ENCODE assay signal across 8 cellular contexts in the genomic region with DNA sequence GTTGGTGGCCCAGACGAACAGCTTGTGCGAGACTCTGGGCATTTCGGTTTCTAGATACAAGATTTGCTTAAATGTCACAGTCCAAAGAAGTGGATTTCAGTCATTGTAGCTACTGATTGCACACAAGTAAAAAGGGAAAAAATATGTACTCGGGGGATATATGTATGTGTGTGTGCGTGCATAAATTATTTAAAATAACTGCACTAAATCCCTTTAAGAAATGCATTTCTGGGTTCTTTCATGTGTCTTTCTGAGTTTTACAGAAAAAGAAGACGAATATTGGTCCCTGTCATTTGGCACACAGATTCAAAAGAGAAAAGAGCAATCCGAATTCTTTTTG. TPM values are rescaled to one million over a fixed set of nuclear protein-coding genes. Genes with fewer than 3 reads are reported as not detected.
DNase-seq lines count a peak whose midpoint lies in the region; ATAC-seq and TF ChIP-seq lines count a peak whose summit lies in the region.

No MANE protein-coding gene starts in this region.

- no peaks in the 10 kb centered on the region; the same call in 1 of the 2 replicates for H3F3A ChIP-seq in MM.1S (ENCODE audit: insufficient read depth, low read length)

- H3K27ac Mint-ChIP-seq in endodermal cell: no peak overlapping the region

- ATAC-seq in HG03196 (IDR thresholded peaks at IDR 0.05; ENCODE audit: unreplicated experiment): no peak
- ATAC-seq in HG02885 (IDR thresholded peaks at IDR 0.05; ENCODE audit: poor library complexity, unreplicated experiment): no peak

- H3K79me2 ChIP-seq in MM.1S (ENCODE audit: low read length) (no peaks in the 10 kb centered on the region), osteoblast (ENCODE audit: insufficient read depth, low read length) (no peaks in the 10 kb centered on the region)

- no peaks in the 10 kb centered on the region for H3K9me3 ChIP-seq in BLaER1 treated with 17β-estradiol and CSF1 and Interleukin-3, amounts not matched to agents 10 nM and 100 nM (replicated peaks in 1 of 11)
- H3K9me3 ChIP-seq in MM.1S (replicated peaks; ENCODE audit: insufficient read depth, low read length) (no peaks in the 10 kb centered on the region), endodermal cell (ENCODE audit: control insufficient read depth, low read length) (no peaks in the 10 kb centered on the region), osteoblast (ENCODE audit: low read depth, low read length) (no peaks in the 10 kb centered on the region)

- H3K4me3 ChIP-seq in BLaER1 treated with 17β-estradiol and CSF1 and Interleukin-3, amounts not matched to agents 10 nM and 100 nM: peak overlapping the region; percentile 63 to 77 (median 72); a peak in 18 of 20 replicates
- H3K4me3 ChIP-seq in MM.1S (ENCODE audit: low read length) (peak overlapping the region; percentile 68), endodermal cell (ENCODE audit: low read length) (peak overlapping the region; percentile 97), osteoblast (ENCODE audit: insufficient read depth, low read length) (peak overlapping the region; percentile 80)

- no peaks in the 10 kb centered on the region for H3K9me2 ChIP-seq in MM.1S (replicated peaks; ENCODE audit: insufficient read depth, low read length)

- peaks cover 0 to 9% (median 0%) of the 10 kb centered on the region in 11 experiments; a peak in 2 of 22 replicates for H4K20me1 ChIP-seq in BLaER1 treated with 17β-estradiol and CSF1 and Interleukin-3, amounts not matched to agents 10 nM and 100 nM
- no peaks in the 10 kb centered on the region for H4K20me1 ChIP-seq in MM.1S (ENCODE audit: insufficient read depth, low read length)
- H4K20me1 ChIP-seq in osteoblast (ENCODE audit: insufficient read depth, low read length): no peaks in the 10 kb centered on the region

- H3K36me3 ChIP-seq in BLaER1 treated with 17β-estradiol and CSF1 and Interleukin-3, amounts not matched to agents 10 nM and 100 nM: no peaks in the 10 kb centered on the region
- no peaks in the 10 kb centered on the region for H3K36me3 ChIP-seq in MM.1S (replicated peaks; ENCODE audit: insufficient read depth, low read length)
- H3K36me3 ChIP-seq in endodermal cell (ENCODE audit: control insufficient read depth, insufficient read depth, low read length): no peaks in the 10 kb centered on the region
- H3K36me3 ChIP-seq in osteoblast (ENCODE audit: insufficient read depth, low read length): no peaks in the 10 kb centered on the region

- H3K9ac ChIP-seq in BLaER1 treated with 17β-estradiol and CSF1 and Interleukin-3, amounts not matched to agents 10 nM and 100 nM: peak overlapping the region in 7 of 11 experiments; percentile 45 to 76 (median 65); a peak in 12 of 22 replicates
- H3K9ac ChIP-seq in MM.1S (ENCODE audit: low read length) (no peak overlapping the region), endodermal cell (ENCODE audit: extremely low read depth, low read length, poor library complexity, severe bottlenecking) (peak overlapping the region; percentile 23)

- peak overlapping the region; percentile 96 to 100 (median 100) for H3K4me2 ChIP-seq in BLaER1 treated with 17β-estradiol and CSF1 and Interleukin-3, amounts not matched to agents 10 nM and 100 nM
- peak overlapping the region; percentile 99 for H3K4me2 ChIP-seq in MM.1S (ENCODE audit: low read depth, low read length)
- H3K4me2 ChIP-seq in osteoblast (ENCODE audit: insufficient read depth, low read length): peak overlapping the region; percentile 99

- WGBS in endodermal cell (ENCODE audit: insufficient coverage in 1 of 2, insufficient read length in 1 of 2), 2 experiments: 23 to 47% methylated on average over 4 to 7 of the region's 7 CpGs

- no peak for TF ChIP-seq CTCF in MM.1S (IDR thresholded peaks at IDR 0.05; ENCODE audit: low read length)
- TF ChIP-seq CTCF in endodermal cell (conservative IDR thresholded peaks at IDR 0.05): no peak
- TF ChIP-seq CTCF in osteoblast (IDR thresholded peaks at IDR 0.05; ENCODE audit: extremely low read depth, low read depth, low read length): no peak

- no peaks in the 10 kb centered on the region for H3K9me3 Mint-ChIP-seq in endodermal cell

- no peak overlapping the region for H3K27ac ChIP-seq in BLaER1 treated with 17β-estradiol and CSF1 and Interleukin-3, amounts not matched to agents 10 nM and 100 nM
- H3K27ac ChIP-seq in MM.1S (ENCODE audit: low read length): no peak overlapping the region
- peak overlapping the region; percentile 62 for H3K27ac ChIP-seq in endodermal cell (ENCODE audit: low read depth, low read length)
- no peak overlapping the region for H3K27ac ChIP-seq in osteoblast (ENCODE audit: low read depth, low read length)

- H3K4me3 Mint-ChIP-seq in endodermal cell: peak overlapping the region; percentile 79

- peak overlapping the region; percentile 74 for H2AFZ ChIP-seq in MM.1S (ENCODE audit: low read length)
- peak overlapping the region; percentile 98 for H2AFZ ChIP-seq in osteoblast (ENCODE audit: low read length)

- H3K27me3 ChIP-seq in BLaER1 treated with 17β-estradiol and CSF1 and Interleukin-3, amounts not matched to agents 10 nM and 100 nM: peaks cover 36 to 67% (median 57%) of the 10 kb centered on the region in 11 experiments
- H3K27me3 ChIP-seq in MM.1S (replicated peaks; ENCODE audit: insufficient read depth, low read length) (peaks cover 23% of the 10 kb centered on the region), endodermal cell (ENCODE audit: control insufficient read depth, insufficient read depth, low read length, poor library complexity, severe bottlenecking) (no peaks in the 10 kb centered on the region), osteoblast (ENCODE audit: insufficient read depth, low read length) (peaks cover 15% of the 10 kb centered on the region)

- peaks cover 2% of the 10 kb centered on the region for H3K36me3 Mint-ChIP-seq in endodermal cell (ENCODE audit: low read depth)

- H3K4me1 ChIP-seq in BLaER1 treated with 17β-estradiol and CSF1 and Interleukin-3, amounts not matched to agents 10 nM and 100 nM: peaks cover 12 to 32% (median 19%) of the 10 kb centered on the region in 10 experiments; a peak in 19 of 20 replicates
- H3K4me1 ChIP-seq in MM.1S (ENCODE audit: low read length): 0 out of 2 replicates have a peak, but pooled peaks cover 3% of the 10 kb centered on the region
- H3K4me1 ChIP-seq in endodermal cell (ENCODE audit: control insufficient read depth, insufficient read depth, low read length): no peaks in the 10 kb centered on the region
- peaks cover 10% of the 10 kb centered on the region for H3K4me1 ChIP-seq in osteoblast (ENCODE audit: insufficient read depth, low read length)

- DNase-seq in MM.1S (no peak), endodermal cell (no peak), osteoblast (ENCODE audit: insufficient read length, low spot score, missing footprints) (peak; percentile 58), NCI-H2227 treated with DMSO at 0.1 percent for 48 hours (lab: John Stamatoyannopoulos, UW) (no peak)
- DNase-seq in stimulated activated CD4-positive, alpha-beta T cell treated with anti-CD3 and anti-CD28 coated beads, Interleukin-12 subunit alpha, Interleukin-12 subunit beta, amount 100 ng/mL, for 4 hours: no peak

- peaks cover 37% of the 10 kb centered on the region for H3K4me1 Mint-ChIP-seq in endodermal cell

- peaks cover 33% of the 10 kb centered on the region for H3K27me3 Mint-ChIP-seq in endodermal cell (ENCODE audit: insufficient read depth)

RNA-seq across cellular contexts. Expression of gene EPHA4, which starts 2.1 kb away (rescaled TPM):
- 10 to 100 TPM; 74.1 to 87.3 TPM for total RNA-seq in endodermal cell
- polyA plus RNA-seq in endodermal cell (2013, experiment 1 of 2): 83.9 TPM
- polyA plus RNA-seq in endodermal cell (2013, experiment 2 of 2): 76.5 TPM
- total RNA-seq in osteoblast: 12.7 and 15.9 TPM in 2 replicates
